19 cellular contexts compared by ENCODE assay signal in genomic region chr10:10362780-10363179, GRCh38.
A peak's percentile ranks its signal among the peaks of the same experiment; 100 is the strongest.
DNase-seq lines count a peak whose midpoint lies in the region; TF ChIP-seq lines count a peak whose summit lies in the region.
"Had no signal": no experiment of that assay in that cellular context is flagged by ENCODE, and none has a peak within 500 bp of the region (broad histone marks: within the 10 kb centered on the region; RNA-seq: fewer than 3 reads in every experiment).

No MANE protein-coding gene starts in this region.

- in situ Hi-C loops in transverse colon (cut with MboI; ENCODE audit: low pct_ligation_motif_present in 1 of 4, low pct_unique_long_range_greater_than_20kb in 1 of 4, low sequenced_read_pairs in 3 of 4) = no loop called here

- no peaks in the 10 kb centered on the region for H3K27me3 ChIP-seq in neural progenitor cell
- no peaks in the 10 kb centered on the region for H3K27me3 ChIP-seq in transverse colon
- H3K27me3 ChIP-seq: BLaER1 treated with 17β-estradiol and CSF1 and Interleukin-3, amounts not matched to agents 10 nM and 100 nM had no signal

- DNase-seq in neural progenitor cell (ENCODE audit: low spot score) (no peak), putamen (ENCODE audit: low spot score) (peak; percentile 49), DMS79 treated with DMSO at 0.1 percent for 48 hours (lab: John Stamatoyannopoulos, UW) (no peak), transverse colon (no peak)
- DNase-seq: AML-193; Caco-2; Calu3; CD4-positive, alpha-beta T cell; CD8-positive, alpha-beta T cell; DND-41; EL; GDM1 had no signal

- no peaks in the 10 kb centered on the region for H4K20me1 ChIP-seq in neural progenitor cell (ENCODE audit: low read depth)
- H4K20me1 ChIP-seq: BLaER1 treated with 17β-estradiol and CSF1 and Interleukin-3, amounts not matched to agents 10 nM and 100 nM had no signal

- TF ChIP-seq CTCF in brain (conservative IDR thresholded peaks at IDR 0.05) (no peak), neural progenitor cell (IDR thresholded peaks at IDR 0.05) (no peak), transverse colon (IDR thresholded peaks at IDR 0.05) (no peak)

- H3K79me2 ChIP-seq in neural progenitor cell (ENCODE audit: low read depth) = no peaks in the 10 kb centered on the region

- H3K4me3 Mint-ChIP-seq in brain (peak overlapping the region in 1 of 5 experiments; percentile 8), neural progenitor cell (no peak overlapping the region)
- H3K4me3 Mint-ChIP-seq: B cell; CD4-positive, alpha-beta T cell; CD8-positive, alpha-beta T cell had no signal

- H3K27ac Mint-ChIP-seq in brain (peak overlapping the region; percentile 2 to 90 (median 68)), neural progenitor cell (peak overlapping the region; percentile 0)
- H3K27ac Mint-ChIP-seq: B cell; CD4-positive, alpha-beta T cell; CD8-positive, alpha-beta T cell had no signal

- H3K9me3 Mint-ChIP-seq in brain (peaks cover 3 to 8% (median 5%) of the 10 kb centered on the region in 5 experiments), neural progenitor cell (no peaks in the 10 kb centered on the region)
- H3K9me3 Mint-ChIP-seq: CD4-positive, alpha-beta T cell; CD8-positive, alpha-beta T cell had no signal

- H3K9me3 ChIP-seq in neural progenitor cell (ENCODE audit: low read depth) (no peaks in the 10 kb centered on the region), transverse colon (no peaks in the 10 kb centered on the region)
- H3K9me3 ChIP-seq: A549; BLaER1 treated with 17β-estradiol and CSF1 and Interleukin-3, amounts not matched to agents 10 nM and 100 nM; Caco-2 had no signal

- H3K4me3 ChIP-seq in neural progenitor cell (no peak overlapping the region), transverse colon (no peak overlapping the region)
- H3K4me3 ChIP-seq: A549; BLaER1 treated with 17β-estradiol and CSF1 and Interleukin-3, amounts not matched to agents 10 nM and 100 nM; GM12878 had no signal

- H3K36me3 ChIP-seq in neural progenitor cell (no peaks in the 10 kb centered on the region), transverse colon (no peaks in the 10 kb centered on the region)
- H3K36me3 ChIP-seq: BLaER1 treated with 17β-estradiol and CSF1 and Interleukin-3, amounts not matched to agents 10 nM and 100 nM had no signal

- peaks cover 87% of the 10 kb centered on the region for H3K4me1 Mint-ChIP-seq in brain
- H3K4me1 Mint-ChIP-seq in neural progenitor cell = peaks cover 22% of the 10 kb centered on the region
- H3K4me1 Mint-ChIP-seq: B cell had no signal

- H3K27ac ChIP-seq in neural progenitor cell = no peak overlapping the region
- no peak overlapping the region for H3K27ac ChIP-seq in transverse colon
- H3K27ac ChIP-seq: 22Rv1; A549; BLaER1 treated with 17β-estradiol and CSF1 and Interleukin-3, amounts not matched to agents 10 nM and 100 nM; C4-2B had no signal

- 76 to 88% methylated on average over 1 to 3 of the region's 3 CpGs for WGBS in transverse colon (ENCODE audit: low coverage in 1 of 2), 2 donors

- H3K27me3 Mint-ChIP-seq in brain = peaks cover 3% of the 10 kb centered on the region
- H3K27me3 Mint-ChIP-seq in neural progenitor cell (ENCODE audit: insufficient read depth, low read depth) = no peaks in the 10 kb centered on the region
- H3K27me3 Mint-ChIP-seq: B cell had no signal

- no peaks in the 10 kb centered on the region for H3F3A ChIP-seq in neural progenitor cell (ENCODE audit: low read depth)

- peaks cover 12% of the 10 kb centered on the region for H3K4me1 ChIP-seq in neural progenitor cell
- no peaks in the 10 kb centered on the region for H3K4me1 ChIP-seq in transverse colon
- H3K4me1 ChIP-seq: A549; BLaER1 treated with 17β-estradiol and CSF1 and Interleukin-3, amounts not matched to agents 10 nM and 100 nM; Caco-2 had no signal

- no peak overlapping the region for H2AFZ ChIP-seq in neural progenitor cell (replicated peaks)

- no peak overlapping the region for H3K9ac ChIP-seq in neural progenitor cell
- H3K9ac ChIP-seq: BLaER1 treated with 17β-estradiol and CSF1 and Interleukin-3, amounts not matched to agents 10 nM and 100 nM had no signal

- H3K4me2 ChIP-seq in neural progenitor cell = no peak overlapping the region
- H3K4me2 ChIP-seq: A549; BLaER1 treated with 17β-estradiol and CSF1 and Interleukin-3, amounts not matched to agents 10 nM and 100 nM had no signal

- TF ChIP-seq EP300 in transverse colon (IDR thresholded peaks at IDR 0.05; ENCODE audit: low read depth) = no peak

- H3K36me3 Mint-ChIP-seq in brain (no peaks in the 10 kb centered on the region), neural progenitor cell (no peaks in the 10 kb centered on the region)
- H3K36me3 Mint-ChIP-seq: CD8-positive, alpha-beta T cell had no signal

- intact Hi-C loops in transverse colon (cut with DNase I; ENCODE audit: low total_unique reads) = no loop called here

- no peak for TF ChIP-seq POLR2A in transverse colon (IDR thresholded peaks at IDR 0.05)
